8 cellular contexts compared by ENCODE assay signal in genomic region chr4:109121561-109121960, GRCh38.
"Had no signal": no experiment of that assay in that cellular context is flagged by ENCODE, and none has a peak within 500 bp of the region (broad histone marks: within the 10 kb centered on the region; RNA-seq: fewer than 3 reads in every experiment).

No MANE protein-coding gene starts in this region.

- FAIRE-seq: G401.6, GM12878, GM12891, GM12892, GM18507, GM19239 had no signal

- ATAC-seq: GM12878 had no signal

- DNase-seq: GDM1, GF-D8 had no signal

- H3K4me3 ChIP-seq: GM12878 had no signal
